In the genomic region with DNA sequence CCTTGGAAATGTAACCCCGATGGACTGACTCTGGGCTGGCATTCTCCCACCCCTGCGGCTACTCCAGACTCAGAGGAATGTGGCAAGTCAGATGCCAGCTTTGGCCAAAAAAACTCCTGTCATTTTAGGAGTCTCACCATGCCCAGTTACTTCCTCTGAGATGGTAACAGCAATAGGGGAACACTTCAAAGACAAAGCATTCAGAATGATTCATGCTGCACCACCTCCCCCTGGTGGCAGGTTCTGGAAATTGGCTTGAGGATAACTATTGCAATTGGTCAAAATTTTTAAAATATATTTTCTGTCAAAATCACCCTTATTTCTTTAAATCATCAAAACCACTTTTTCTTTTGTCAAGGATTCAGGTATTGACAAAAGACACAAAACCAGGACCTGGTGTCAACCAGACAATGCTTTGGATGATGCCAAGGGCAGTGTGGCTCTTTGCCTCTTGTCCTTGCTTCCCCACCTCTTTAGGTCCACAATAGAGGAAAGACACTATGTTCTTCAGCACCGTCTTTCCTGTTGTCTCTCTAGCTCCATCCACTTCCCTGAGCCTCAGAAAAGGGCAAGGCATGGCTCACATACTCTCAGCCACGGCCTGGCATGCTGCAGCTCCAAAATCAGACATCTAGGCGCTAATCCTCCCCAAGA, we compare ENCODE assay signal across 8 cellular contexts. TPM values are rescaled to one million over a fixed set of nuclear protein-coding genes. Genes with fewer than 3 reads are reported as not detected.
A peak's percentile ranks its signal among the peaks of the same experiment; 100 is the strongest.
DNase-seq lines count a peak whose midpoint lies in the region; ATAC-seq and TF ChIP-seq lines count a peak whose summit lies in the region.

No MANE protein-coding gene starts in this region.

- no peaks in the 10 kb centered on the region for H3K27me3 ChIP-seq in dorsolateral prefrontal cortex

- H3K9me3 Mint-ChIP-seq in activated CD4-positive, alpha-beta memory T cell treated with anti-CD3 and anti-CD28 coated beads for 36 hours = no peaks in the 10 kb centered on the region

- peaks cover 25% of the 10 kb centered on the region for H3K36me3 Mint-ChIP-seq in activated CD4-positive, alpha-beta memory T cell treated with anti-CD3 and anti-CD28 coated beads for 36 hours

- H3K27me3 Mint-ChIP-seq in activated CD4-positive, alpha-beta memory T cell treated with anti-CD3 and anti-CD28 coated beads for 36 hours = no peaks in the 10 kb centered on the region

- H3K4me1 Mint-ChIP-seq in activated CD4-positive, alpha-beta memory T cell treated with anti-CD3 and anti-CD28 coated beads for 36 hours (ENCODE audit: low read depth) = peaks cover 2% of the 10 kb centered on the region

- no peak overlapping the region for H3K4me3 Mint-ChIP-seq in activated CD4-positive, alpha-beta memory T cell treated with anti-CD3 and anti-CD28 coated beads for 36 hours

- POLR2A ChIA-PET in activated CD4-positive, alpha-beta memory T cell treated with anti-CD3 and anti-CD28 coated beads for 36 hours (lab: Charles Lee) = interaction anchor here (0.9 to 1.9 kb wide), 2 partner anchors 8 to 126 kb away, joined by 3 to 5 read pairs; partner anchors contain the start of gene YRDC

- H3K27ac ChIP-seq in C4-2B (no peak overlapping the region), dorsolateral prefrontal cortex (peak overlapping the region in 2 of 59 donors; percentile 38 to 62)

- ATAC-seq in HG02938 (IDR thresholded peaks at IDR 0.05; ENCODE audit: unreplicated experiment) = peak; percentile 51
- ATAC-seq in HG02571 (IDR thresholded peaks at IDR 0.05; ENCODE audit: unreplicated experiment) = no peak

- peak; percentile 92 for TF ChIP-seq CTCF in C4-2B (conservative IDR thresholded peaks at IDR 0.05)
- TF ChIP-seq CTCF in dorsolateral prefrontal cortex (IDR thresholded peaks at IDR 0.05 in 54 of 56, conservative IDR thresholded peaks at IDR 0.05 in 2 of 56; ENCODE audit: low read depth in 1 of 56, partially characterized antibody in 56 of 56) = peak; percentile 85 to 99 (median 93)

- H3K4me3 ChIP-seq in dorsolateral prefrontal cortex = no peak overlapping the region

- no peak overlapping the region for H3K27ac Mint-ChIP-seq in activated CD4-positive, alpha-beta memory T cell treated with anti-CD3 and anti-CD28 coated beads for 36 hours

- intact Hi-C loops in activated CD4-positive, alpha-beta memory T cell treated with anti-CD3 and anti-CD28 coated beads for 36 hours (cut with micrococcal nuclease) = loop anchor here (1.0 to 2.0 kb wide), 5 partner anchors 79 to 228 kb away; partner anchors contain the start of genes GNL2 and MEAF6
- intact Hi-C loops in dorsolateral prefrontal cortex (cut with DNase I) = loop anchor here (2.0 to 10.0 kb wide), 4 partner anchors 80 to 230 kb away; partner anchors contain the start of gene MEAF6 (in 1 of the 2)

- DNase-seq in NCI-H774 (lab: John Stamatoyannopoulos, UW) = peak; percentile 53
- DNase-seq in activated CD4-positive, alpha-beta memory T cell treated with anti-CD3 and anti-CD28 coated beads for 36 hours = peak; percentile 84
- peak in 9 of 10 donors; percentile 60 to 93 (median 75) for DNase-seq in dorsolateral prefrontal cortex
- peak; percentile 90 for DNase-seq in medulla oblongata (ENCODE audit: extremely low spot score)
- peak; percentile 49 to 60 for DNase-seq in stimulated activated CD8-positive, alpha-beta memory T cell treated with anti-CD3 and anti-CD28 coated beads, Interleukin-2, amount 100 ng/mL, for 1 hour (ENCODE audit: low read depth in 2 of 2)

- CTCF ChIA-PET in activated CD4-positive, alpha-beta memory T cell treated with anti-CD3 and anti-CD28 coated beads for 36 hours (lab: Charles Lee) = interaction anchor here (0.6 to 16.2 kb wide), 35 partner anchors 8 to 324 kb away, joined by 3 to 220 read pairs (median 4); partner anchors contain the start of genes CDCA8, GNL2 and MEAF6

RNA-seq across cellular contexts. Expression of gene CDCA8, which starts 9.9 kb away (rescaled TPM):
- total RNA-seq in activated CD4-positive, alpha-beta memory T cell treated with anti-CD3 and anti-CD28 coated beads for 36 hours = 10 to 100 TPM; 55.0 to 56.0 TPM
- 1 to 10 TPM in 51 of 120 experiments, under 1 TPM in 69; 0.30 to 1.9 (median 0.93) TPM for total RNA-seq in dorsolateral prefrontal cortex

RNA-seq across cellular contexts. Expression of gene RSPO1, which starts 47.8 kb away (rescaled TPM):
- not detected for total RNA-seq in activated CD4-positive, alpha-beta memory T cell treated with anti-CD3 and anti-CD28 coated beads for 36 hours
- under 1 TPM in 36 of 120 experiments, not detected in 84; 0.16 to 0.69 (median 0.28) TPM for total RNA-seq in dorsolateral prefrontal cortex

Comparison
In these comparisons a context has a peak if more than half of its experiments do, and no peak if none do; other contexts are left out.
1. RNA of gene CDCA8, which starts 9.9 kb away (total RNA-seq): 55.0 to 56.0 TPM in activated CD4-positive, alpha-beta memory T cell treated with anti-CD3 and anti-CD28 coated beads for 36 hours; 0.30 to 1.9 TPM in dorsolateral prefrontal cortex; every median in the first group is over 10 times any median in the second.
2. Peak in every context shown above with its lines, with median percentiles within 50 percentile points of each other: DNase-seq.